1 cellular context compared by ENCODE assay signal in the genomic region with DNA sequence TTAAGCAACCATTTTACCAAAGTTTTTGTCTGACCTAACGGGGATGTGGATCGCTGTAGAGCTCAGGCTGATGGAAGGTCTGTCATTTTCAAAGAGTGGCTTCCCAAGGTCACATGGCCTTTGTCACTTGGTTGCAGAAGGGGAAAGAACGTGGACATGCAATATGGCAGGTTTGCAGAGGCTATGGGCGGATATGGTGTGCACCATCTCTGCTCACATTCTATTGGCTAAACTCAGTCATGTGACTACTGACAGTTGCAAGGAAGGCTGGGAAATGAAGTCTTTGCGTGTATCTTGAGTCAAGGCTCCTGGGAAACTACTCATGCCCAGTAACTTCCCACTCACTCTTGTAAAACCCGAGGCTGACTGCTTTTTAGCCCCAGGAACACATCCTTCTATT.
TF ChIP-seq lines count a peak whose summit lies in the region.

No MANE protein-coding gene starts in this region.

TF ChIP-seq in K562, 482 proteins besides CTCF, POLR2A, EP300 and RAD21 (continued from another document):
- TF ChIP-seq, protein P1, sequence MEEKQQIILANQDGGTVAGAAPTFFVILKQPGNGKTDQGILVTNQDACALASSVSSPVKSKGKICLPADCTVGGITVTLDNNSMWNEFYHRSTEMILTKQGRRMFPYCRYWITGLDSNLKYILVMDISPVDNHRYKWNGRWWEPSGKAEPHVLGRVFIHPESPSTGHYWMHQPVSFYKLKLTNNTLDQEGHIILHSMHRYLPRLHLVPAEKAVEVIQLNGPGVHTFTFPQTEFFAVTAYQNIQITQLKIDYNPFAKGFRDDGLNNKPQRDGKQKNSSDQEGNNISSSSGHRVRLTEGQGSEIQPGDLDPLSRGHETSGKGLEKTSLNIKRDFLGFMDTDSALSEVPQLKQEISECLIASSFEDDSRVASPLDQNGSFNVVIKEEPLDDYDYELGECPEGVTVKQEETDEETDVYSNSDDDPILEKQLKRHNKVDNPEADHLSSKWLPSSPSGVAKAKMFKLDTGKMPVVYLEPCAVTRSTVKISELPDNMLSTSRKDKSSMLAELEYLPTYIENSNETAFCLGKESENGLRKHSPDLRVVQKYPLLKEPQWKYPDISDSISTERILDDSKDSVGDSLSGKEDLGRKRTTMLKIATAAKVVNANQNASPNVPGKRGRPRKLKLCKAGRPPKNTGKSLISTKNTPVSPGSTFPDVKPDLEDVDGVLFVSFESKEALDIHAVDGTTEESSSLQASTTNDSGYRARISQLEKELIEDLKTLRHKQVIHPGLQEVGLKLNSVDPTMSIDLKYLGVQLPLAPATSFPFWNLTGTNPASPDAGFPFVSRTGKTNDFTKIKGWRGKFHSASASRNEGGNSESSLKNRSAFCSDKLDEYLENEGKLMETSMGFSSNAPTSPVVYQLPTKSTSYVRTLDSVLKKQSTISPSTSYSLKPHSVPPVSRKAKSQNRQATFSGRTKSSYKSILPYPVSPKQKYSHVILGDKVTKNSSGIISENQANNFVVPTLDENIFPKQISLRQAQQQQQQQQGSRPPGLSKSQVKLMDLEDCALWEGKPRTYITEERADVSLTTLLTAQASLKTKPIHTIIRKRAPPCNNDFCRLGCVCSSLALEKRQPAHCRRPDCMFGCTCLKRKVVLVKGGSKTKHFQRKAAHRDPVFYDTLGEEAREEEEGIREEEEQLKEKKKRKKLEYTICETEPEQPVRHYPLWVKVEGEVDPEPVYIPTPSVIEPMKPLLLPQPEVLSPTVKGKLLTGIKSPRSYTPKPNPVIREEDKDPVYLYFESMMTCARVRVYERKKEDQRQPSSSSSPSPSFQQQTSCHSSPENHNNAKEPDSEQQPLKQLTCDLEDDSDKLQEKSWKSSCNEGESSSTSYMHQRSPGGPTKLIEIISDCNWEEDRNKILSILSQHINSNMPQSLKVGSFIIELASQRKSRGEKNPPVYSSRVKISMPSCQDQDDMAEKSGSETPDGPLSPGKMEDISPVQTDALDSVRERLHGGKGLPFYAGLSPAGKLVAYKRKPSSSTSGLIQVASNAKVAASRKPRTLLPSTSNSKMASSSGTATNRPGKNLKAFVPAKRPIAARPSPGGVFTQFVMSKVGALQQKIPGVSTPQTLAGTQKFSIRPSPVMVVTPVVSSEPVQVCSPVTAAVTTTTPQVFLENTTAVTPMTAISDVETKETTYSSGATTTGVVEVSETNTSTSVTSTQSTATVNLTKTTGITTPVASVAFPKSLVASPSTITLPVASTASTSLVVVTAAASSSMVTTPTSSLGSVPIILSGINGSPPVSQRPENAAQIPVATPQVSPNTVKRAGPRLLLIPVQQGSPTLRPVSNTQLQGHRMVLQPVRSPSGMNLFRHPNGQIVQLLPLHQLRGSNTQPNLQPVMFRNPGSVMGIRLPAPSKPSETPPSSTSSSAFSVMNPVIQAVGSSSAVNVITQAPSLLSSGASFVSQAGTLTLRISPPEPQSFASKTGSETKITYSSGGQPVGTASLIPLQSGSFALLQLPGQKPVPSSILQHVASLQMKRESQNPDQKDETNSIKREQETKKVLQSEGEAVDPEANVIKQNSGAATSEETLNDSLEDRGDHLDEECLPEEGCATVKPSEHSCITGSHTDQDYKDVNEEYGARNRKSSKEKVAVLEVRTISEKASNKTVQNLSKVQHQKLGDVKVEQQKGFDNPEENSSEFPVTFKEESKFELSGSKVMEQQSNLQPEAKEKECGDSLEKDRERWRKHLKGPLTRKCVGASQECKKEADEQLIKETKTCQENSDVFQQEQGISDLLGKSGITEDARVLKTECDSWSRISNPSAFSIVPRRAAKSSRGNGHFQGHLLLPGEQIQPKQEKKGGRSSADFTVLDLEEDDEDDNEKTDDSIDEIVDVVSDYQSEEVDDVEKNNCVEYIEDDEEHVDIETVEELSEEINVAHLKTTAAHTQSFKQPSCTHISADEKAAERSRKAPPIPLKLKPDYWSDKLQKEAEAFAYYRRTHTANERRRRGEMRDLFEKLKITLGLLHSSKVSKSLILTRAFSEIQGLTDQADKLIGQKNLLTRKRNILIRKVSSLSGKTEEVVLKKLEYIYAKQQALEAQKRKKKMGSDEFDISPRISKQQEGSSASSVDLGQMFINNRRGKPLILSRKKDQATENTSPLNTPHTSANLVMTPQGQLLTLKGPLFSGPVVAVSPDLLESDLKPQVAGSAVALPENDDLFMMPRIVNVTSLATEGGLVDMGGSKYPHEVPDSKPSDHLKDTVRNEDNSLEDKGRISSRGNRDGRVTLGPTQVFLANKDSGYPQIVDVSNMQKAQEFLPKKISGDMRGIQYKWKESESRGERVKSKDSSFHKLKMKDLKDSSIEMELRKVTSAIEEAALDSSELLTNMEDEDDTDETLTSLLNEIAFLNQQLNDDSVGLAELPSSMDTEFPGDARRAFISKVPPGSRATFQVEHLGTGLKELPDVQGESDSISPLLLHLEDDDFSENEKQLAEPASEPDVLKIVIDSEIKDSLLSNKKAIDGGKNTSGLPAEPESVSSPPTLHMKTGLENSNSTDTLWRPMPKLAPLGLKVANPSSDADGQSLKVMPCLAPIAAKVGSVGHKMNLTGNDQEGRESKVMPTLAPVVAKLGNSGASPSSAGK (IDR thresholded peaks at IDR 0.05): 0 out of 2 replicates have a peak, but pooled peaks have one; percentile 15
- TF ChIP-seq FOXK1 (CRISPR knock-in tag; IDR thresholded peaks at IDR 0.05; ENCODE audit: borderline replicate concordance) (no peak), CREM (IDR thresholded peaks at IDR 0.05; ENCODE audit: low read depth) (0 out of 2 replicates have a peak, but pooled peaks have one; percentile 11), PCBP2 (IDR thresholded peaks at IDR 0.05; ENCODE audit: low read depth, low read length, poor library complexity, severe bottlenecking) (no peak), TOE1 (IDR thresholded peaks at IDR 0.05; ENCODE audit: borderline replicate concordance) (peak; percentile 88), TOE1 (CRISPR knock-in tag; IDR thresholded peaks at IDR 0.05; ENCODE audit: borderline replicate concordance, low read depth) (no peak), ZNF644 (tag; IDR thresholded peaks at IDR 0.05; ENCODE audit: low read depth) (0 out of 2 replicates have a peak, but pooled peaks have one; percentile 32), NELFE (IDR thresholded peaks at IDR 0.05; ENCODE audit: insufficient read depth, insufficient read length) (no peak), BRD9 (IDR thresholded peaks at IDR 0.05; ENCODE audit: low read depth, partially characterized antibody) (no peak), NFYB (IDR thresholded peaks at IDR 0.05; ENCODE audit: extremely low read depth, insufficient read length) (peak; percentile 9), TFE3 (CRISPR knock-in tag; IDR thresholded peaks at IDR 0.05) (peak; percentile 89), ZNF586 (CRISPR knock-in tag; conservative IDR thresholded peaks at IDR 0.05) (no peak), POLR2B (IDR thresholded peaks at IDR 0.05; ENCODE audit: low read depth, partially characterized antibody) (no peak), EHMT2 (IDR thresholded peaks at IDR 0.05) (peak; percentile 81; the same call in 1 of the 2 replicates), ZNF778 (CRISPR knock-in tag; IDR thresholded peaks at IDR 0.05) (no peak), ZNF143 (CRISPR knock-in tag; IDR thresholded peaks at IDR 0.05) (peak; percentile 67), ZBTB12 (CRISPR knock-in tag; IDR thresholded peaks at IDR 0.05) (no peak), SIX5 (IDR thresholded peaks at IDR 0.05; ENCODE audit: borderline replicate concordance in 1 of 2, insufficient read depth in 1 of 2, low read depth in 1 of 2, low read length in 2 of 2) (peak; percentile 30 to 34; a peak in 2 of 4 replicates), RAD51 (IDR thresholded peaks at IDR 0.05; ENCODE audit: borderline replicate concordance, low read depth) (peak; percentile 70), USF1 (CRISPR knock-in tag; IDR thresholded peaks at IDR 0.05) (peak; percentile 71), PPARD (CRISPR knock-in tag; IDR thresholded peaks at IDR 0.05) (no peak)
- TF ChIP-seq, protein P2, sequence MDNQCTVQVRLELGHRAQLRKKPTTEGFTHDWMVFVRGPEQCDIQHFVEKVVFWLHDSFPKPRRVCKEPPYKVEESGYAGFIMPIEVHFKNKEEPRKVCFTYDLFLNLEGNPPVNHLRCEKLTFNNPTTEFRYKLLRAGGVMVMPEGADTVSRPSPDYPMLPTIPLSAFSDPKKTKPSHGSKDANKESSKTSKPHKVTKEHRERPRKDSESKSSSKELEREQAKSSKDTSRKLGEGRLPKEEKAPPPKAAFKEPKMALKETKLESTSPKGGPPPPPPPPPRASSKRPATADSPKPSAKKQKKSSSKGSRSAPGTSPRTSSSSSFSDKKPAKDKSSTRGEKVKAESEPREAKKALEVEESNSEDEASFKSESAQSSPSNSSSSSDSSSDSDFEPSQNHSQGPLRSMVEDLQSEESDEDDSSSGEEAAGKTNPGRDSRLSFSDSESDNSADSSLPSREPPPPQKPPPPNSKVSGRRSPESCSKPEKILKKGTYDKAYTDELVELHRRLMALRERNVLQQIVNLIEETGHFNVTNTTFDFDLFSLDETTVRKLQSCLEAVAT (IDR thresholded peaks at IDR 0.05): no peak
- TF ChIP-seq, protein P3, sequence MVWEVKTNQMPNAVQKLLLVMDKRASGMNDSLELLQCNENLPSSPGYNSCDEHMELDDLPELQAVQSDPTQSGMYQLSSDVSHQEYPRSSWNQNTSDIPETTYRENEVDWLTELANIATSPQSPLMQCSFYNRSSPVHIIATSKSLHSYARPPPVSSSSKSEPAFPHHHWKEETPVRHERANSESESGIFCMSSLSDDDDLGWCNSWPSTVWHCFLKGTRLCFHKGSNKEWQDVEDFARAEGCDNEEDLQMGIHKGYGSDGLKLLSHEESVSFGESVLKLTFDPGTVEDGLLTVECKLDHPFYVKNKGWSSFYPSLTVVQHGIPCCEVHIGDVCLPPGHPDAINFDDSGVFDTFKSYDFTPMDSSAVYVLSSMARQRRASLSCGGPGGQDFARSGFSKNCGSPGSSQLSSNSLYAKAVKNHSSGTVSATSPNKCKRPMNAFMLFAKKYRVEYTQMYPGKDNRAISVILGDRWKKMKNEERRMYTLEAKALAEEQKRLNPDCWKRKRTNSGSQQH (CRISPR knock-in tag; IDR thresholded peaks at IDR 0.05): no peak
- TF ChIP-seq, protein P4, sequence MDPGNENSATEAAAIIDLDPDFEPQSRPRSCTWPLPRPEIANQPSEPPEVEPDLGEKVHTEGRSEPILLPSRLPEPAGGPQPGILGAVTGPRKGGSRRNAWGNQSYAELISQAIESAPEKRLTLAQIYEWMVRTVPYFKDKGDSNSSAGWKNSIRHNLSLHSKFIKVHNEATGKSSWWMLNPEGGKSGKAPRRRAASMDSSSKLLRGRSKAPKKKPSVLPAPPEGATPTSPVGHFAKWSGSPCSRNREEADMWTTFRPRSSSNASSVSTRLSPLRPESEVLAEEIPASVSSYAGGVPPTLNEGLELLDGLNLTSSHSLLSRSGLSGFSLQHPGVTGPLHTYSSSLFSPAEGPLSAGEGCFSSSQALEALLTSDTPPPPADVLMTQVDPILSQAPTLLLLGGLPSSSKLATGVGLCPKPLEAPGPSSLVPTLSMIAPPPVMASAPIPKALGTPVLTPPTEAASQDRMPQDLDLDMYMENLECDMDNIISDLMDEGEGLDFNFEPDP (CRISPR knock-in tag; IDR thresholded peaks at IDR 0.05): no peak
